In genomic region chr17:17400566-17401184, GRCh38 we compare ENCODE assay signal across 3 cellular contexts.
TF ChIP-seq lines count a peak whose summit lies in the region.

No MANE protein-coding gene starts in this region.

TF ChIP-seq in IMR-90, 13 proteins besides CTCF, POLR2A, EP300 and RAD21:
- TF ChIP-seq CEBPB (IDR thresholded peaks at IDR 0.05; ENCODE audit: low read depth, low read length) (no peak), RFX5 (IDR thresholded peaks at IDR 0.05; ENCODE audit: low read depth, low read length) (no peak), USF2 (IDR thresholded peaks at IDR 0.05; ENCODE audit: low read depth, low read length) (no peak), BHLHE40 (IDR thresholded peaks at IDR 0.05; ENCODE audit: low read depth, low read length) (no peak), MXI1 (IDR thresholded peaks at IDR 0.05; ENCODE audit: borderline replicate concordance, low read depth, low read length) (no peak), RCOR1 (IDR thresholded peaks at IDR 0.05; ENCODE audit: insufficient replicate concordance, low read length) (no peak), CHD1 (IDR thresholded peaks at IDR 0.05; ENCODE audit: low read depth, low read length) (no peak), FOS (IDR thresholded peaks at IDR 0.05; ENCODE audit: low read depth, low read length) (no peak), MAZ (IDR thresholded peaks at IDR 0.05; ENCODE audit: borderline replicate concordance, low read depth, low read length) (no peak), SMC3 (IDR thresholded peaks at IDR 0.05; ENCODE audit: low read depth, low read length) (no peak), MAFK (IDR thresholded peaks at IDR 0.05; ENCODE audit: low read depth, low read length) (no peak), ELK1 (IDR thresholded peaks at IDR 0.05; ENCODE audit: borderline replicate concordance, low read depth, low read length) (no peak), NFE2L2 (IDR thresholded peaks at IDR 0.05; ENCODE audit: low read depth, low read length) (no peak)

TF ChIP-seq in H1, 55 proteins besides CTCF, POLR2A, EP300 and RAD21:
- TF ChIP-seq KDM1A (IDR thresholded peaks at IDR 0.05; ENCODE audit: borderline replicate concordance, low read length) (no peak), CREB1 (IDR thresholded peaks at IDR 0.05) (no peak)

TF ChIP-seq in WTC11, 78 proteins besides CTCF, POLR2A, EP300 and RAD21:
- no peak for TF ChIP-seq E2F5 (CRISPR knock-in tag; IDR thresholded peaks at IDR 0.05)
- TF ChIP-seq GTF2I (CRISPR knock-in tag; conservative IDR thresholded peaks at IDR 0.05) = no peak
- TF ChIP-seq ZNF121 (CRISPR knock-in tag; IDR thresholded peaks at IDR 0.05) = no peak
- no peak for TF ChIP-seq CBFB (CRISPR knock-in tag; IDR thresholded peaks at IDR 0.05; ENCODE audit: low read depth)
- no peak for TF ChIP-seq HMGA2 (CRISPR knock-in tag; IDR thresholded peaks at IDR 0.05)
- no peak for TF ChIP-seq RORB (CRISPR knock-in tag; IDR thresholded peaks at IDR 0.05)
